Comparison of ENCODE assay signal across 22 cellular contexts in the genomic region with DNA sequence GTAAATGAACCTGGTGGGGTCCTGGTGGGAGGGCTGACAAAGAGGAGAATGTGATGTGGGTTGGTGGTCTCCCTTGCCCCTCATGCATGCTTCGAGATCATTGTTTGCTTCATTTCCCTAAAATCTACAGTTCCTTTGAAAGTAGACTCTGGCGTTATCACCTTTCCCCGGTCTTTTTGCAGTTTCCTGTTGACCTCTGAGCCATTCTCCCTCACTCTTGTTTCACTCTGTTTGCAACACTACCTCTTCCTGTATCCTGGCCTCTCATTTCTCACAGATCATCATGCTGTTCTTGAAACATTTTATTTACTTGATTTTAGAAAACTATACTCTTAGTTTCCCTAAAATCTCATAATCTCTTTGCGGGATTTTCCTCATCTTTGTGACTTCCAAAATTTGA.
DNase-seq lines count a peak whose midpoint lies in the region; ATAC-seq and TF ChIP-seq lines count a peak whose summit lies in the region.
"Had no signal": no experiment of that assay in that cellular context is flagged by ENCODE, and none has a peak within 500 bp of the region (broad histone marks: within the 10 kb centered on the region; RNA-seq: fewer than 3 reads in every experiment).

No MANE protein-coding gene starts in this region.

- H3K4me3 ChIP-seq in GM23338 (no peak overlapping the region), Loucy (ENCODE audit: low read length, poor library complexity, severe bottlenecking) (no peak overlapping the region), brain microvascular endothelial cell (ENCODE audit: low read depth, low read length) (no peak overlapping the region), suprapubic skin (no peak overlapping the region)
- H3K4me3 ChIP-seq: GM23248, skin epidermis had no signal

- DNase-seq in GM23338 (ENCODE audit: low spot score), result no peak
- no peak for DNase-seq in brain microvascular endothelial cell
- peak; percentile 43 to 47 for DNase-seq in lung microvascular endothelial cell (ENCODE audit: low read depth in 2 of 2)
- no peak for DNase-seq in COLO668 (lab: John Stamatoyannopoulos, UW; ENCODE audit: unreplicated experiment)
- no peak for DNase-seq in T-helper 17 cell
- no peak for DNase-seq in activated naive CD8-positive, alpha-beta T cell treated with anti-CD3 and anti-CD28 coated beads for 36 hours
- DNase-seq in suprapubic skin (ENCODE audit: low spot score in 2 of 2), result no peak
- DNase-seq: activated CD4-positive, alpha-beta T cell treated with anti-CD3 and anti-CD28 coated beads, Interleukin-2, amount 10 ng/mL, durations not matched to agents 24 days and 14 days; activated gamma-delta T cell treated with Interleukin-2 at 50 U/mL for 16 hours; activated T-cell treated with anti-CD3 and anti-CD28 coated beads, Interleukin-2, amount 50 U/mL, for 24 hours; DND-41; Karpas-422; MV-4-11; NCI-H146; SK-N-SH; stimulated activated naive CD4-positive, alpha-beta T cell had no signal

- H3K9me2 ChIP-seq in GM23338 (ENCODE audit: insufficient read depth), result no peaks in the 10 kb centered on the region
- H3K9me2 ChIP-seq in Loucy (replicated peaks; ENCODE audit: low read depth, low read length), result no peaks in the 10 kb centered on the region
- H3K9me2 ChIP-seq: SK-N-SH had no signal

- H3K36me3 Mint-ChIP-seq in GM23338 (ENCODE audit: low read depth), result peaks cover 4% of the 10 kb centered on the region
- peaks cover 6% of the 10 kb centered on the region for H3K36me3 Mint-ChIP-seq in T-helper 17 cell (ENCODE audit: low read depth)
- peaks cover 5% of the 10 kb centered on the region for H3K36me3 Mint-ChIP-seq in activated naive CD8-positive, alpha-beta T cell treated with anti-CD3 and anti-CD28 coated beads for 36 hours

- H4K20me1 ChIP-seq in GM23338 (replicated peaks; ENCODE audit: insufficient read depth) (no peaks in the 10 kb centered on the region), Loucy (ENCODE audit: insufficient read depth, low read length, poor library complexity, severe bottlenecking) (no peaks in the 10 kb centered on the region)

- H3K27ac Mint-ChIP-seq in GM23338 (peak overlapping the region; percentile 57), T-helper 17 cell (no peak overlapping the region)
- H3K27ac Mint-ChIP-seq in activated naive CD8-positive, alpha-beta T cell treated with anti-CD3 and anti-CD28 coated beads for 36 hours, result no peak overlapping the region
- H3K27ac Mint-ChIP-seq: activated CD4-positive, alpha-beta T cell treated with anti-CD3 and anti-CD28 coated beads, Interleukin-2, amount 10 ng/mL, durations not matched to agents 24 days and 14 days; activated T-cell treated with anti-CD3 and anti-CD28 coated beads, Interleukin-2, amount 50 U/mL, for 24 hours had no signal

- in situ Hi-C loops in brain microvascular endothelial cell (cut with HindIII; ENCODE audit: low pct_ligation_motif_present, low sequenced_read_pairs), result no loop called here

- WGBS in suprapubic skin, result 59% methylated on average over 4 of the region's 4 CpGs

- H3F3A ChIP-seq in GM23338 (replicated peaks; ENCODE audit: low read depth) (no peaks in the 10 kb centered on the region), Loucy (ENCODE audit: low read depth) (no peaks in the 10 kb centered on the region)

- no peaks in the 10 kb centered on the region for H3K9me3 Mint-ChIP-seq in GM23338
- no peaks in the 10 kb centered on the region for H3K9me3 Mint-ChIP-seq in activated naive CD8-positive, alpha-beta T cell treated with anti-CD3 and anti-CD28 coated beads for 36 hours
- H3K9me3 Mint-ChIP-seq: activated CD4-positive, alpha-beta T cell treated with anti-CD3 and anti-CD28 coated beads, Interleukin-2, amount 10 ng/mL, durations not matched to agents 24 days and 14 days; activated T-cell treated with anti-CD3 and anti-CD28 coated beads, Interleukin-2, amount 50 U/mL, for 24 hours had no signal

- H3K4me2 ChIP-seq in GM23338 (peak overlapping the region; percentile 30; the same call in 1 of the 2 replicates), Loucy (ENCODE audit: low read depth, low read length, poor library complexity, severe bottlenecking) (no peak overlapping the region)
- H3K4me2 ChIP-seq: SK-N-SH had no signal

- ATAC-seq in GM23338, result no peak
- ATAC-seq in T-helper 17 cell, result no peak
- ATAC-seq: left lobe of liver, Right ventricle myocardium inferior had no signal

- H3K9me3 ChIP-seq in Loucy (ENCODE audit: insufficient read depth, low read depth, low read length), result no peaks in the 10 kb centered on the region
- H3K9me3 ChIP-seq in T-helper 17 cell (ENCODE audit: control insufficient read depth, low read length, poor library complexity, severe bottlenecking), result no peaks in the 10 kb centered on the region
- H3K9me3 ChIP-seq in suprapubic skin, result no peaks in the 10 kb centered on the region
- H3K9me3 ChIP-seq: SK-N-SH had no signal

- no peaks in the 10 kb centered on the region for H3K27me3 ChIP-seq in GM23338 (ENCODE audit: insufficient read depth)
- no peaks in the 10 kb centered on the region for H3K27me3 ChIP-seq in Loucy (ENCODE audit: insufficient read depth, low read length, poor library complexity, severe bottlenecking)
- H3K27me3 ChIP-seq in brain microvascular endothelial cell (replicated peaks), result no peaks in the 10 kb centered on the region
- H3K27me3 ChIP-seq in suprapubic skin, result no peaks in the 10 kb centered on the region

- no peaks in the 10 kb centered on the region for H3K36me3 ChIP-seq in GM23338 (ENCODE audit: insufficient read depth)
- no peaks in the 10 kb centered on the region for H3K36me3 ChIP-seq in Loucy (ENCODE audit: insufficient read depth, low read length)
- H3K36me3 ChIP-seq in brain microvascular endothelial cell (replicated peaks), result no peaks in the 10 kb centered on the region
- H3K36me3 ChIP-seq in suprapubic skin, result peaks cover 4% of the 10 kb centered on the region

- H2AFZ ChIP-seq in GM23338 (no peak overlapping the region), Loucy (ENCODE audit: low read length) (peak overlapping the region; percentile 2; the same call in 1 of the 2 replicates)
- H2AFZ ChIP-seq: GM23248 had no signal

- no peak for TF ChIP-seq EP300 in suprapubic skin (IDR thresholded peaks at IDR 0.05)

- H3K4me1 ChIP-seq in GM23338 (ENCODE audit: insufficient read depth), result peaks cover 50% of the 10 kb centered on the region
- H3K4me1 ChIP-seq in Loucy (ENCODE audit: insufficient read depth, low read length, poor library complexity, severe bottlenecking), result no peaks in the 10 kb centered on the region
- H3K4me1 ChIP-seq in suprapubic skin, result no peaks in the 10 kb centered on the region

- H3K27ac ChIP-seq in GM23338 (ENCODE audit: low read depth), result no peak overlapping the region; the same call in 1 of the 2 replicates
- peak overlapping the region; percentile 9 for H3K27ac ChIP-seq in brain microvascular endothelial cell
- H3K27ac ChIP-seq in suprapubic skin, result no peak overlapping the region
- H3K27ac ChIP-seq: GM23248, skin epidermis, VCaP had no signal

- H3K9ac ChIP-seq in Loucy (ENCODE audit: low read depth, low read length, poor library complexity, severe bottlenecking), result no peak overlapping the region
- H3K9ac ChIP-seq: GM23248, SK-N-SH had no signal

- H3K79me2 ChIP-seq in GM23338 (replicated peaks; ENCODE audit: insufficient read depth) (no peaks in the 10 kb centered on the region), Loucy (ENCODE audit: insufficient read depth, low read length) (no peaks in the 10 kb centered on the region)

- TF ChIP-seq POLR2A in suprapubic skin (IDR thresholded peaks at IDR 0.05), result no peak

- H3K4me3 Mint-ChIP-seq in GM23338 (no peak overlapping the region; the same call in 2 of the 3 replicates), T-helper 17 cell (no peak overlapping the region)
- no peak overlapping the region for H3K4me3 Mint-ChIP-seq in activated naive CD8-positive, alpha-beta T cell treated with anti-CD3 and anti-CD28 coated beads for 36 hours
- H3K4me3 Mint-ChIP-seq: activated CD4-positive, alpha-beta T cell treated with anti-CD3 and anti-CD28 coated beads, Interleukin-2, amount 10 ng/mL, durations not matched to agents 24 days and 14 days; activated T-cell treated with anti-CD3 and anti-CD28 coated beads, Interleukin-2, amount 50 U/mL, for 24 hours had no signal

- TF ChIP-seq CTCF in GM23338 (conservative IDR thresholded peaks at IDR 0.05; ENCODE audit: low read depth in 2 of 2), result no peak
- no peak for TF ChIP-seq CTCF in Loucy (conservative IDR thresholded peaks at IDR 0.05; ENCODE audit: low read length)
- no peak for TF ChIP-seq CTCF in brain microvascular endothelial cell (IDR thresholded peaks at IDR 0.05; ENCODE audit: low read depth, low read length, missing control alignments)
- TF ChIP-seq CTCF in suprapubic skin (IDR thresholded peaks at IDR 0.05), result no peak

- H3K4me1 Mint-ChIP-seq in GM23338, result peaks cover 61% of the 10 kb centered on the region
- H3K4me1 Mint-ChIP-seq in T-helper 17 cell, result peaks cover 2% of the 10 kb centered on the region
- H3K4me1 Mint-ChIP-seq in activated naive CD8-positive, alpha-beta T cell treated with anti-CD3 and anti-CD28 coated beads for 36 hours, result peaks cover 4% of the 10 kb centered on the region

- H3K27me3 Mint-ChIP-seq in GM23338 (ENCODE audit: insufficient read depth, low read depth, poor library complexity) (peaks cover 5% of the 10 kb centered on the region), T-helper 17 cell (no peaks in the 10 kb centered on the region)
- H3K27me3 Mint-ChIP-seq in activated naive CD8-positive, alpha-beta T cell treated with anti-CD3 and anti-CD28 coated beads for 36 hours, result no peaks in the 10 kb centered on the region
- H3K27me3 Mint-ChIP-seq: activated CD4-positive, alpha-beta T cell treated with anti-CD3 and anti-CD28 coated beads, Interleukin-2, amount 10 ng/mL, durations not matched to agents 24 days and 14 days; activated T-cell treated with anti-CD3 and anti-CD28 coated beads, Interleukin-2, amount 50 U/mL, for 24 hours had no signal

TF ChIP-seq in GM23338, 12 proteins besides CTCF, POLR2A, EP300 and RAD21 (continues in another document):
- TF ChIP-seq EZH2phosphoT487 (IDR thresholded peaks at IDR 0.05; ENCODE audit: unreplicated experiment), result no peak
- no peak for TF ChIP-seq ZNF331 (CRISPR knock-in tag; IDR thresholded peaks at IDR 0.05; ENCODE audit: low read depth)
- no peak for TF ChIP-seq POLR2AphosphoS5 (IDR thresholded peaks at IDR 0.05; ENCODE audit: low read depth)
- TF ChIP-seq ZNF114 (CRISPR knock-in tag; IDR thresholded peaks at IDR 0.05), result no peak
- TF ChIP-seq STAT1 (IDR thresholded peaks at IDR 0.05; ENCODE audit: unreplicated experiment), result no peak

Comparison
In these comparisons a context has a peak if more than half of its experiments do, and no peak if none do; other contexts are left out.
1. DNase-seq: peak in lung microvascular endothelial cell (2 of 2); none in GM23338 (single experiment), brain microvascular endothelial cell (single experiment), COLO668 (single experiment), T-helper 17 cell (0 of 3), activated naive CD8-positive, alpha-beta T cell treated with anti-CD3 and anti-CD28 coated beads for 36 hours (single experiment) and suprapubic skin (0 of 2).